9 cellular contexts compared by ENCODE assay signal in the genomic region with DNA sequence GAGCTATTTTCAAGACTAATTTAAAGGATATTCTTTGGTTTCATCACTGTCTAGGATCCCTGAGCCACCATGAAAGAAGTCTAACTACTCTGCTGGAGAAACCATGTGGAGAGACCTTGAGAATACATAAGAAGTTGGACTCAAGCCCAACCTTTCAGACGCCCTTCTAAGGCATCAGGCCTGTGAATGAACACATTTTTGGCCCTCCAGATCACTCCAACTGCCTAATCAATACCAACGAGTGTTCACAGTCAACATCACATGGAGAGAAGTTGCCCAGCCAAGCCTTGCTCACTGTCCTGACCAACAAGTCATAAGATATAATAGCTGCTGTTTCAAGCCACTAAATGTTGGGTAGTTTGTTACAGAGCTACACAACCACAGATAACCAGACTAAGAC.
"Had no signal": no experiment of that assay in that cellular context is flagged by ENCODE, and none has a peak within 500 bp of the region (broad histone marks: within the 10 kb centered on the region; RNA-seq: fewer than 3 reads in every experiment).

No MANE protein-coding gene starts in this region.

- H3K9ac ChIP-seq: GM23248 had no signal

- FAIRE-seq: HepG2, K562 had no signal

- DNase-seq: GM23248, GOT3, H7, HFFc6 had no signal

- ATAC-seq: HCT116, HepG2, K562 had no signal

- H3K27ac ChIP-seq: GM23248, HL-60 had no signal

- H2AFZ ChIP-seq: GM23248 had no signal

- H3K4me3 ChIP-seq: GM23248, HAP-1, K562 had no signal

- H3K4me1 ChIP-seq: HAP-1 had no signal

- H3K9me3 ChIP-seq: HAP-1 had no signal

- H3K36me3 ChIP-seq: HAP-1 had no signal
